In genomic region chr2:30769891-30770462, GRCh38 we compare ENCODE assay signal across 16 cellular contexts. TPM values are rescaled to one million over a fixed set of nuclear protein-coding genes. Genes with fewer than 3 reads are reported as not detected.
"Had no signal": no experiment of that assay in that cellular context is flagged by ENCODE, and none has a peak within 500 bp of the region (broad histone marks: within the 10 kb centered on the region; RNA-seq: fewer than 3 reads in every experiment).

No MANE protein-coding gene starts in this region.

- H3K27ac Mint-ChIP-seq: activated naive CD8-positive, alpha-beta T cell; immature natural killer cell; nephron progenitor cell; stimulated activated naive CD8-positive, alpha-beta T cell treated with anti-CD3 and anti-CD28 coated beads, Interleukin-15, Interleukin-2, amounts not matched to agents 100 ng/mL and 50 ng/mL, for 24 hours; T-helper 1 cell treated with Interleukin-12 subunit alpha and Interleukin-12 subunit beta and Interleukin-4 antibody, amounts not matched to agents 30 μg/mL and 1 μg/mL, for 36 hours had no signal

- H3K36me3 Mint-ChIP-seq: activated naive CD8-positive, alpha-beta T cell; immature natural killer cell had no signal

- H3K4me1 Mint-ChIP-seq: immature natural killer cell, nephron progenitor cell had no signal

- H3K9me3 Mint-ChIP-seq: immature natural killer cell; nephron progenitor cell; stimulated activated naive CD8-positive, alpha-beta T cell treated with anti-CD3 and anti-CD28 coated beads, Interleukin-15, Interleukin-2, amounts not matched to agents 100 ng/mL and 50 ng/mL, for 24 hours; T-helper 1 cell treated with Interleukin-12 subunit alpha and Interleukin-12 subunit beta and Interleukin-4 antibody, amounts not matched to agents 30 μg/mL and 1 μg/mL, for 36 hours had no signal

- H3K4me3 ChIP-seq: gastroesophageal sphincter, heart left ventricle, SJCRH30, suprapubic skin, transverse colon had no signal

- ATAC-seq: gastroesophageal sphincter, heart left ventricle had no signal

- H3K9me3 ChIP-seq: gastroesophageal sphincter, heart left ventricle, SJCRH30, suprapubic skin, transverse colon had no signal

- H3K27me3 ChIP-seq: transverse colon had no signal

- H3K4me3 Mint-ChIP-seq: activated naive CD8-positive, alpha-beta T cell; immature natural killer cell; nephron progenitor cell; stimulated activated naive CD8-positive, alpha-beta T cell treated with anti-CD3 and anti-CD28 coated beads, Interleukin-15, Interleukin-2, amounts not matched to agents 100 ng/mL and 50 ng/mL, for 24 hours; T-helper 1 cell treated with Interleukin-12 subunit alpha and Interleukin-12 subunit beta and Interleukin-4 antibody, amounts not matched to agents 30 μg/mL and 1 μg/mL, for 36 hours had no signal

- H3K4me1 ChIP-seq: gastroesophageal sphincter, SJCRH30, suprapubic skin, transverse colon had no signal

- DNase-seq: activated CD4-positive, alpha-beta T cell treated with anti-CD3 and anti-CD28 coated beads, Interleukin-2, amount 50 U/mL, for 1 hour; activated T-cell treated with anti-CD3 and anti-CD28 coated beads for 4 hours; amniotic stem cell; heart left ventricle; immature natural killer cell; mesendoderm; nephron progenitor cell; posterior cingulate gyrus; SJCRH30; transverse colon had no signal

- H3K36me3 ChIP-seq: gastroesophageal sphincter, heart left ventricle, SJCRH30, suprapubic skin, transverse colon had no signal

- H3K27ac ChIP-seq: gastroesophageal sphincter, heart left ventricle, SJCRH30, suprapubic skin, transverse colon had no signal

RNA-seq across cellular contexts. Expression of gene CAPN13, which starts 37.3 kb away (rescaled TPM):
- total RNA-seq: heart left ventricle, SJCRH30, skeletal muscle tissue had no signal
- polyA plus RNA-seq: heart left ventricle, immature natural killer cell had no signal
